ENCODE assay signal across 11 cellular contexts in the genomic region with DNA sequence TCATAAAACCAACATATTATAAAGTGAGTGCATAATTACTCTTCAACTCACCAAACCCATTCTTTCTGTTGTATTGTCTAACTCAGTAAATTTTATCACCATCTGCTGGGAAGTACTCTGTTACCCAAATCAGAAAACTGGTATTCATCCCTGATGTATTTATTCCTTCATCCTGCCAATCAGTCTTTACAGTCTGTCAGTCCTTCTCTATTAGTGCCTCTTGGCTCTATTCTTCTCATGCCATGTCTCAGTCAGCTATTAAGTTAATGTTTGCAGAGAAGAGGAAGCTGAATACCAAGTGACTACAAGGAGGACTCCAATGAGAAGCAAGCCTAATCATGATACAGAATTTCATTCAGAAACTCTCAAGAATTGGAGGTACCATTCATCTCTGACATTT.
"Had no signal": no experiment of that assay in that cellular context is flagged by ENCODE, and none has a peak within 500 bp of the region (broad histone marks: within the 10 kb centered on the region; RNA-seq: fewer than 3 reads in every experiment).

No MANE protein-coding gene starts in this region.

- H3K27me3 ChIP-seq: adrenal gland, ascending aorta, brain microvascular endothelial cell, breast epithelium, cardiac muscle cell had no signal

- ATAC-seq: activated naive CD4-positive, alpha-beta T cell treated with anti-CD3 and anti-CD28 coated beads, Interleukin-2, amount 50 U/mL, for 72 hours; activated naive CD8-positive, alpha-beta T cell treated with anti-CD3 and anti-CD28 coated beads, Interleukin-2, amount 50 U/mL, for 24 hours; activated T-cell treated with anti-CD3 and anti-CD28 coated beads, Interleukin-2, amount 50 U/mL, for 4 hours; activated T-cell treated with anti-CD3 and anti-CD28 coated beads, Interleukin-2, amount 50 U/mL, for 72 hours; activated T-helper 17 cell treated with anti-CD3 and anti-CD28 coated beads, Interleukin-2, amount 50 U/mL, for 72 hours; body of pancreas had no signal

- H3K4me1 ChIP-seq: adrenal gland, ascending aorta, body of pancreas, breast epithelium had no signal

- H3K27ac ChIP-seq: adrenal gland, ascending aorta, body of pancreas, brain microvascular endothelial cell, breast epithelium, cardiac muscle cell had no signal

- H3K36me3 ChIP-seq: adrenal gland, ascending aorta, brain microvascular endothelial cell, breast epithelium, cardiac muscle cell had no signal

- H3K4me3 ChIP-seq: adrenal gland, ascending aorta, body of pancreas, breast epithelium, cardiac muscle cell had no signal

- H3K9me3 ChIP-seq: adrenal gland, ascending aorta, body of pancreas, breast epithelium had no signal
